2 cellular contexts compared by ENCODE assay signal in the genomic region with DNA sequence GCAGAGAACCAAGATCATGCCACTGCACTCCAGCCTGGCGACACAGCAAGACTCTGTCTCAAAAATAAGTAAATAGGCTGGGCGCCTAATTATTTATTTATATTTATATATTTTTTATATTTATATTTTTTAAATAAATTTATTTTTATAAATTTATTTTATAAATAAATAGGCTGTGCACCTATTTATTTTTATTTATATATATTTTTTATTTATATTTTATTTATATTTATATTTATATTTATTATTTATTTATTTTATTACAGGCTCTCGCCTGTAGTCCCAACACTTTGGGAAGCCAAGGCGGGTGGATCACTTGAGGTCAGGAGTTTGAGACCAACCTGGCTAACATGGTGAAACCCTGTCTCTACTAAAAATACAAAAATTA. TPM values are rescaled to one million over a fixed set of nuclear protein-coding genes. Genes with fewer than 3 reads are reported as not detected.
"Had no signal": no experiment of that assay in that cellular context is flagged by ENCODE, and none has a peak within 500 bp of the region (broad histone marks: within the 10 kb centered on the region; RNA-seq: fewer than 3 reads in every experiment).

No MANE protein-coding gene starts in this region.

RNA-seq across cellular contexts. Expression of gene GDAP1L1, which starts 14.6 kb away (rescaled TPM):
- total RNA-seq: GM23248, HFFc6 had no signal
